In genomic region chrX:119118780-119119395, GRCh38 we compare ENCODE assay signal across 8 cellular contexts. TPM values are rescaled to one million over a fixed set of nuclear protein-coding genes. Genes with fewer than 3 reads are reported as not detected.
A peak's percentile ranks its signal among the peaks of the same experiment; 100 is the strongest.
DNase-seq lines count a peak whose midpoint lies in the region; ATAC-seq and TF ChIP-seq lines count a peak whose summit lies in the region.

No MANE protein-coding gene starts in this region.

- no peak overlapping the region for H3K4ac ChIP-seq in H9 (ENCODE audit: low read depth, low read length)

- H3K56ac ChIP-seq in H9 (ENCODE audit: insufficient read length, low read depth, low read length), result no peak overlapping the region

- TF ChIP-seq CTCF in H9 (conservative IDR thresholded peaks at IDR 0.05) (peak; percentile 68), mucosa of descending colon (IDR thresholded peaks at IDR 0.05) (peak; percentile 47)

- CTCF ChIA-PET in activated CD4-positive, alpha-beta T cell treated with anti-CD3 and anti-CD28 coated beads, Interleukin-2, amount 10 ng/mL, durations not matched to agents 7 days and 5 days (lab: Charles Lee), result interaction anchor here (0.5 to 0.9 kb wide), 2 partner anchors 76 to 1373 kb away, joined by 3 read pairs; no protein-coding TSS in a partner anchor

- no peaks in the 10 kb centered on the region for H3K79me2 ChIP-seq in H9 (ENCODE audit: insufficient read depth, low read length)

- no peak overlapping the region for H4K5ac ChIP-seq in H9 (ENCODE audit: insufficient read length, low read depth, low read length)

- no peak overlapping the region for H2AK5ac ChIP-seq in H9 (ENCODE audit: insufficient read length, low read length)

- H4K91ac ChIP-seq in H9 (ENCODE audit: insufficient read length, low read depth, low read length), result no peak overlapping the region

- H2BK12ac ChIP-seq in H9 (ENCODE audit: insufficient read length, low read depth, low read length), result no peak overlapping the region

- intact Hi-C loops in mucosa of descending colon (cut with DNase I, micrococcal nuclease), result no loop called here

- H2BK20ac ChIP-seq in H9 (ENCODE audit: low read depth, low read length, poor library complexity, severe bottlenecking), result no peak overlapping the region

- ATAC-seq in effector memory CD8-positive, alpha-beta T cell (replicated peaks), result peak; percentile 79
- peak; percentile 54 for ATAC-seq in mucosa of descending colon
- ATAC-seq in stimulated activated naive B cell treated with anti-CD40 and anti-IgM and Interleukin-4, amounts not matched to agents 10 μg/mL and 1 μg/mL and 100 μg/mL, for 72 hours (replicated peaks), result peak; percentile 84 to 90

- no peaks in the 10 kb centered on the region for H3K23me2 ChIP-seq in H9 (ENCODE audit: insufficient read length, low read depth, low read length, poor library complexity, severe bottlenecking)

- H3K23ac ChIP-seq in H9 (ENCODE audit: insufficient read length, low read depth, low read length), result no peak overlapping the region

- no peaks in the 10 kb centered on the region for H3K4me1 Mint-ChIP-seq in H9
- H3K4me1 Mint-ChIP-seq in activated CD4-positive, alpha-beta T cell treated with anti-CD3 and anti-CD28 coated beads, Interleukin-2, amount 10 ng/mL, durations not matched to agents 7 days and 5 days, result no peaks in the 10 kb centered on the region
- no peaks in the 10 kb centered on the region for H3K4me1 Mint-ChIP-seq in effector memory CD8-positive, alpha-beta T cell (ENCODE audit: low read depth in 2 of 2)
- H3K4me1 Mint-ChIP-seq in stimulated activated naive B cell treated with anti-CD40 and anti-IgM and Interleukin-4, amounts not matched to agents 10 μg/mL and 1 μg/mL and 100 μg/mL, for 72 hours, result peaks cover 0 to 5% of the 10 kb centered on the region in 2 donors

- no peak overlapping the region for H3K27ac ChIP-seq in H9 (ENCODE audit: insufficient read length, low read depth, low read length)

- peaks cover 1% of the 10 kb centered on the region for H3K27me3 Mint-ChIP-seq in H9 (ENCODE audit: low read depth)
- H3K27me3 Mint-ChIP-seq in activated CD4-positive, alpha-beta T cell treated with anti-CD3 and anti-CD28 coated beads, Interleukin-2, amount 10 ng/mL, durations not matched to agents 7 days and 5 days, result no peaks in the 10 kb centered on the region
- H3K27me3 Mint-ChIP-seq in effector memory CD8-positive, alpha-beta T cell, result peaks cover 0 to 10% of the 10 kb centered on the region in 2 donors
- peaks cover 6 to 14% of the 10 kb centered on the region in 2 donors for H3K27me3 Mint-ChIP-seq in stimulated activated naive B cell treated with anti-CD40 and anti-IgM and Interleukin-4, amounts not matched to agents 10 μg/mL and 1 μg/mL and 100 μg/mL, for 72 hours

- DNase-seq in DMS 273 (lab: John Stamatoyannopoulos, UW; ENCODE audit: unreplicated experiment) (peak; percentile 81), DMS 273 treated with DMSO at 0.1 percent for 48 hours (lab: John Stamatoyannopoulos, UW) (no peak), H9 (peak; percentile 59), NCI-H146 treated with DMSO at 0.1 percent for 48 hours (lab: John Stamatoyannopoulos, UW; ENCODE audit: unreplicated experiment) (peak; percentile 1), mucosa of descending colon (peak in 2 of 3 donors; percentile 43 to 55)
- peak; percentile 49 for DNase-seq in activated CD4-positive, alpha-beta T cell treated with anti-CD3 and anti-CD28 coated beads, Interleukin-2, amount 10 ng/mL, durations not matched to agents 7 days and 5 days
- peak; percentile 17 to 36 (median 21) for DNase-seq in effector memory CD8-positive, alpha-beta T cell
- DNase-seq in stimulated activated naive B cell treated with anti-CD40 and anti-IgM and Interleukin-4, amounts not matched to agents 10 μg/mL and 1 μg/mL and 100 μg/mL, for 72 hours, result peak; percentile 23

- H2BK120ac ChIP-seq in H9 (ENCODE audit: low read depth, low read length, poor library complexity, severe bottlenecking), result no peak overlapping the region

- H3K18ac ChIP-seq in H9 (ENCODE audit: insufficient read length, low read depth, low read length), result no peak overlapping the region

- H3K14ac ChIP-seq in H9 (ENCODE audit: insufficient read depth, low read length), result no peak overlapping the region

- no peak overlapping the region for H2BK5ac ChIP-seq in H9 (ENCODE audit: insufficient read length, low read length)

- H3K9me3 ChIP-seq in H9 (ENCODE audit: control insufficient read depth, low read depth, low read length) (peaks cover 38% of the 10 kb centered on the region), mucosa of descending colon (no peaks in the 10 kb centered on the region)

- H4K20me1 ChIP-seq in H9 (ENCODE audit: control insufficient read depth, insufficient read depth, insufficient read length), result no peaks in the 10 kb centered on the region

- peaks cover 59 to 63% of the 10 kb centered on the region in 2 experiments for H3K9me3 Mint-ChIP-seq in H9
- H3K9me3 Mint-ChIP-seq in activated CD4-positive, alpha-beta T cell treated with anti-CD3 and anti-CD28 coated beads, Interleukin-2, amount 10 ng/mL, durations not matched to agents 7 days and 5 days, result no peaks in the 10 kb centered on the region
- no peaks in the 10 kb centered on the region for H3K9me3 Mint-ChIP-seq in effector memory CD8-positive, alpha-beta T cell
- H3K9me3 Mint-ChIP-seq in stimulated activated naive B cell treated with anti-CD40 and anti-IgM and Interleukin-4, amounts not matched to agents 10 μg/mL and 1 μg/mL and 100 μg/mL, for 72 hours, result no peaks in the 10 kb centered on the region

- no peaks in the 10 kb centered on the region for H3K36me3 ChIP-seq in mucosa of descending colon (ENCODE audit: low read depth)

- no peaks in the 10 kb centered on the region for H3K79me1 ChIP-seq in H9 (ENCODE audit: insufficient read depth, low read depth, low read length, poor library complexity, severe bottlenecking)

- no peak overlapping the region for H3K4me2 ChIP-seq in H9 (ENCODE audit: insufficient read depth, insufficient read length, low read length)

- H3K27ac Mint-ChIP-seq in H9, result no peak overlapping the region
- H3K27ac Mint-ChIP-seq in activated CD4-positive, alpha-beta T cell treated with anti-CD3 and anti-CD28 coated beads, Interleukin-2, amount 10 ng/mL, durations not matched to agents 7 days and 5 days, result no peak overlapping the region
- no peak overlapping the region for H3K27ac Mint-ChIP-seq in effector memory CD8-positive, alpha-beta T cell
- no peak overlapping the region for H3K27ac Mint-ChIP-seq in stimulated activated naive B cell treated with anti-CD40 and anti-IgM and Interleukin-4, amounts not matched to agents 10 μg/mL and 1 μg/mL and 100 μg/mL, for 72 hours

- no peak overlapping the region for H4K8ac ChIP-seq in H9 (replicated peaks; ENCODE audit: insufficient read length, low read depth, low read length)

- H3K36me3 Mint-ChIP-seq in H9 (ENCODE audit: insufficient read depth in 1 of 3, low read depth in 3 of 3), result no peaks in the 10 kb centered on the region; a peak in 1 of 7 replicates
- H3K36me3 Mint-ChIP-seq in activated CD4-positive, alpha-beta T cell treated with anti-CD3 and anti-CD28 coated beads, Interleukin-2, amount 10 ng/mL, durations not matched to agents 7 days and 5 days (ENCODE audit: low read depth), result no peaks in the 10 kb centered on the region
- H3K36me3 Mint-ChIP-seq in effector memory CD8-positive, alpha-beta T cell (ENCODE audit: insufficient read depth), result no peaks in the 10 kb centered on the region
- no peaks in the 10 kb centered on the region for H3K36me3 Mint-ChIP-seq in stimulated activated naive B cell treated with anti-CD40 and anti-IgM and Interleukin-4, amounts not matched to agents 10 μg/mL and 1 μg/mL and 100 μg/mL, for 72 hours

- no peak overlapping the region for H2AFZ ChIP-seq in H9 (ENCODE audit: low read length)

- POLR2A ChIA-PET in activated CD4-positive, alpha-beta T cell treated with anti-CD3 and anti-CD28 coated beads, Interleukin-2, amount 10 ng/mL, durations not matched to agents 7 days and 5 days (lab: Charles Lee), result no interaction called here

- H3T11ph ChIP-seq in H9 (ENCODE audit: low read length), result no peak overlapping the region

- H3K4me1 ChIP-seq in H9 (ENCODE audit: insufficient read depth, low read length) (no peaks in the 10 kb centered on the region), mucosa of descending colon (ENCODE audit: low read depth) (no peaks in the 10 kb centered on the region)

- no peak overlapping the region for H2BK15ac ChIP-seq in H9 (ENCODE audit: low read depth, low read length)

- H3K27me3 ChIP-seq in H9 (ENCODE audit: insufficient read depth, low read length), result no peaks in the 10 kb centered on the region

- H3K9ac ChIP-seq in H9 (ENCODE audit: extremely low read depth, insufficient read length, low read length), result no peak overlapping the region

- no peak overlapping the region for H3K4me3 ChIP-seq in mucosa of descending colon

- no peak overlapping the region for H3K4me3 Mint-ChIP-seq in H9
- no peak overlapping the region for H3K4me3 Mint-ChIP-seq in activated CD4-positive, alpha-beta T cell treated with anti-CD3 and anti-CD28 coated beads, Interleukin-2, amount 10 ng/mL, durations not matched to agents 7 days and 5 days
- no peak overlapping the region for H3K4me3 Mint-ChIP-seq in effector memory CD8-positive, alpha-beta T cell
- H3K4me3 Mint-ChIP-seq in stimulated activated naive B cell treated with anti-CD40 and anti-IgM and Interleukin-4, amounts not matched to agents 10 μg/mL and 1 μg/mL and 100 μg/mL, for 72 hours, result no peak overlapping the region

- no CpG with 5 or more reads among the region's 6 CpGs for WGBS in H9 (ENCODE audit: extremely low coverage, insufficient read length, low lambda C conversion rate)

RNA-seq across cellular contexts. Expression of gene KIAA1210, which starts 8.7 kb away (rescaled TPM):
- total RNA-seq in H9 (2021) (not detected in 2 replicates), mucosa of descending colon (not detected)
- not detected for total RNA-seq in activated CD4-positive, alpha-beta T cell treated with anti-CD3 and anti-CD28 coated beads, Interleukin-2, amount 10 ng/mL, durations not matched to agents 7 days and 5 days

RNA-seq across cellular contexts. Expression of gene CT47C1, which starts 46.1 kb away (rescaled TPM):
- not detected in 2 replicates for total RNA-seq in H9 (2021)
- total RNA-seq in activated CD4-positive, alpha-beta T cell treated with anti-CD3 and anti-CD28 coated beads, Interleukin-2, amount 10 ng/mL, durations not matched to agents 7 days and 5 days, result not detected
- total RNA-seq in mucosa of descending colon, result not detected
